Comparison of ENCODE assay signal across 1 cellular context in the genomic region with DNA sequence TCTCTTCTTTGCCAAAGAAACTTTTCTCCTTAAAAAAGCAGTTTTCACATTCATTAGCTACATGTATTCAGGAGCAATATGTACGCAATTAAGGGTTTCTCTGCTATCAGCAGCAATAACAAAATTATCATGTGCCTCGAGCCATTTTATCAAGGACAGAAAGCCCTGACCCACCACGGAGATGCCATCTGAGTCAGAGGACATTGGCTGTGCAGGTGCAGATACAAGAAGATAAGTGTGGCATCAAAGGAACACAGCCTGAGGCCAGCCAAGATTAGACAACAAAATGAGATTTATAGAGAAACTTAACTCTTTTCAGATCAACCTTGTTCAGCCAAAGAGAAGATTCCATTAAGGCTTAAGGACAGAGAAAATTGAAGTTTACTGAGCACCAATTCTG.
TF ChIP-seq lines count a peak whose summit lies in the region.

No MANE protein-coding gene starts in this region.

TF ChIP-seq in SK-N-SH treated with all-trans-retinoic acid at 6 μM for 48 hours, 23 proteins besides CTCF, POLR2A, EP300 and RAD21 (continued from another document):
- TF ChIP-seq, protein P1, sequence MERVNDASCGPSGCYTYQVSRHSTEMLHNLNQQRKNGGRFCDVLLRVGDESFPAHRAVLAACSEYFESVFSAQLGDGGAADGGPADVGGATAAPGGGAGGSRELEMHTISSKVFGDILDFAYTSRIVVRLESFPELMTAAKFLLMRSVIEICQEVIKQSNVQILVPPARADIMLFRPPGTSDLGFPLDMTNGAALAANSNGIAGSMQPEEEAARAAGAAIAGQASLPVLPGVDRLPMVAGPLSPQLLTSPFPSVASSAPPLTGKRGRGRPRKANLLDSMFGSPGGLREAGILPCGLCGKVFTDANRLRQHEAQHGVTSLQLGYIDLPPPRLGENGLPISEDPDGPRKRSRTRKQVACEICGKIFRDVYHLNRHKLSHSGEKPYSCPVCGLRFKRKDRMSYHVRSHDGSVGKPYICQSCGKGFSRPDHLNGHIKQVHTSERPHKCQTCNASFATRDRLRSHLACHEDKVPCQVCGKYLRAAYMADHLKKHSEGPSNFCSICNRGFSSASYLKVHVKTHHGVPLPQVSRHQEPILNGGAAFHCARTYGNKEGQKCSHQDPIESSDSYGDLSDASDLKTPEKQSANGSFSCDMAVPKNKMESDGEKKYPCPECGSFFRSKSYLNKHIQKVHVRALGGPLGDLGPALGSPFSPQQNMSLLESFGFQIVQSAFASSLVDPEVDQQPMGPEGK (CRISPR knock-in tag; IDR thresholded peaks at IDR 0.05; ENCODE audit: borderline replicate concordance) = no peak
- TF ChIP-seq OSR1 (CRISPR knock-in tag; IDR thresholded peaks at IDR 0.05) = no peak
